In the genomic region with DNA sequence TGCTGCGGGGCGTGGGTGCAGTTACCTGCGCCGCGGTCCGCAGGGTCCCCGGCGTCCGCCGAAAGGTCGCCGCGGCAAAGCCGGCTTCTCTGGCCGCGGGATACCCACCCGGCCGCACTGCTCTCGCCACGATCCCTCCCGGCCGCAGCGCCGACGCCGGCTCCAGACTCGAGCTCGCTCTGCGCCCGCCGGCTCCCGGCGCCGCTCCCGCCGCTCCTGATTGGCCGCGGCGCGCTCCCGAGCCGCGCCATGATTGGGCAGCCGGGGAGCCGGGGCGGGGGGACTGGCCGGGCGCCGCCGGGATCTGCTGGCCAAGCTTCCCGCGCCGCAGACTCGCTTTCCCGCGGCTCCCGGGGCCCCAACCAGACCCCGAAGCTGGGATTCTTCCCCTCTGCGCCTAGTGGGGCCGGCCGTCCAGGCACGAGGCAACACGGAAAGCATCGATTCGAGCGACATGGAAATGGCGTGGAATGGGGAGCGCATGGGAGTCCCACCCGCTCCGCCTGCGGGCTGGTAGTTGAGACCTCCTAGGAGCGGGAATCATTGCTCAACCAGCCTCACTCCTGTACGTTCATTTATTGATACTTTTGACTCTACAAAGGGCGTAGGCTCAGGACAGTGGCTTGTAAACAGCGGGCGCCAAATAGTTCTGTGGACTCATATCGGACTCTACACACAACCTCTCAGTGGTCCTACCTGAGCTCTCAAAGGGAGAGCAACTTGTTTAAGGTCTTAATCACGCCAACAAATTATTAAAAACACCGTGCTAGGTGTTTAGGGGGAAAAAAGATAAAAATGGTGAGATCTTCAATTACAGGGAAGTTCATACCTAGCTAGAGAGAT, we compare ENCODE assay signal across 8 cellular contexts. TPM values are rescaled to one million over a fixed set of nuclear protein-coding genes. Genes with fewer than 3 reads are reported as not detected.
DNase-seq lines count a peak whose midpoint lies in the region; ATAC-seq and TF ChIP-seq lines count a peak whose summit lies in the region.

No MANE protein-coding gene starts in this region.

- no peaks in the 10 kb centered on the region for H3K9me3 Mint-ChIP-seq in activated CD8-positive, alpha-beta memory T cell treated with anti-CD3 and anti-CD28 coated beads, Interleukin-2, amount 10 ng/mL, durations not matched to agents 7 days and 5 days (ENCODE audit: low read depth)

- peak overlapping the region; percentile 42 for H3K4me3 ChIP-seq in AG09309 (ENCODE audit: control insufficient read depth, low read depth, low read length)

- peak; percentile 87 for ATAC-seq in GM18907 (IDR thresholded peaks at IDR 0.05; ENCODE audit: unreplicated experiment)
- peak; percentile 63 for ATAC-seq in HG03135 (IDR thresholded peaks at IDR 0.05; ENCODE audit: unreplicated experiment)
- peak; percentile 91 for ATAC-seq in activated CD8-positive, alpha-beta memory T cell treated with anti-CD3 and anti-CD28 coated beads, Interleukin-2, amount 10 ng/mL, durations not matched to agents 7 days and 5 days

- no peaks in the 10 kb centered on the region for H3K36me3 Mint-ChIP-seq in activated CD8-positive, alpha-beta memory T cell treated with anti-CD3 and anti-CD28 coated beads, Interleukin-2, amount 10 ng/mL, durations not matched to agents 7 days and 5 days

- H3K27ac Mint-ChIP-seq in activated CD8-positive, alpha-beta memory T cell treated with anti-CD3 and anti-CD28 coated beads, Interleukin-2, amount 10 ng/mL, durations not matched to agents 7 days and 5 days, result no peak overlapping the region

- CTCF ChIA-PET in activated CD8-positive, alpha-beta memory T cell treated with anti-CD3 and anti-CD28 coated beads, Interleukin-2, amount 10 ng/mL, durations not matched to agents 7 days and 5 days (lab: Charles Lee), result interaction anchor here (1.0 kb wide), 1 partner anchor 29 kb away, joined by 3 read pairs; no protein-coding TSS in a partner anchor

- TF ChIP-seq CTCF in AG09309 (IDR thresholded peaks at IDR 0.05; ENCODE audit: control insufficient read depth, insufficient read depth, low read depth, low read length, missing control alignments), result no peak

- H3K4me1 Mint-ChIP-seq in activated CD8-positive, alpha-beta memory T cell treated with anti-CD3 and anti-CD28 coated beads, Interleukin-2, amount 10 ng/mL, durations not matched to agents 7 days and 5 days, result peaks cover 8% of the 10 kb centered on the region

- DNase-seq in AG09309 (ENCODE audit: low read depth) (no peak), NCI-H460 (ENCODE audit: extremely low read depth, low read depth) (peak; percentile 61), epithelial cell of prostate (ENCODE audit: low read depth, low spot score) (no peak), mesenteric fat pad (ENCODE audit: low spot score) (peak; percentile 94)
- no peak for DNase-seq in activated CD8-positive, alpha-beta memory T cell treated with anti-CD3 and anti-CD28 coated beads, Interleukin-2, amount 10 ng/mL, durations not matched to agents 7 days and 5 days
- DNase-seq in stimulated activated CD8-positive, alpha-beta memory T cell treated with anti-CD3 and anti-CD28 coated beads, Interleukin-4, amount 100 ng/mL, for 48 hours, result peak; percentile 58

- H3K27ac ChIP-seq in epithelial cell of prostate, result peak overlapping the region; percentile 44

- peak overlapping the region; percentile 56 for H3K4me3 Mint-ChIP-seq in activated CD8-positive, alpha-beta memory T cell treated with anti-CD3 and anti-CD28 coated beads, Interleukin-2, amount 10 ng/mL, durations not matched to agents 7 days and 5 days

- peaks cover 84% of the 10 kb centered on the region for H3K27me3 Mint-ChIP-seq in activated CD8-positive, alpha-beta memory T cell treated with anti-CD3 and anti-CD28 coated beads, Interleukin-2, amount 10 ng/mL, durations not matched to agents 7 days and 5 days

RNA-seq across cellular contexts. Expression of a gene that starts 36.4 kb away (rescaled TPM):
- total RNA-seq in NCI-H460 (2014; rRNA removed; shearing (Covaris generic)), result 0.32 and 0.40 TPM in 2 replicates
- polyA plus RNA-seq in NCI-H460 (2014; cell fraction: nucleus; rRNA removed), result 0.14 and 2.3 TPM in 2 replicates
- under 1 TPM; 0.20 to 0.66 TPM for total RNA-seq in activated CD8-positive, alpha-beta memory T cell treated with anti-CD3 and anti-CD28 coated beads, Interleukin-2, amount 10 ng/mL, durations not matched to agents 7 days and 5 days
- total RNA-seq in mesenteric fat pad, result 20.8 TPM

Comparison
In these comparisons a context has a peak if more than half of its experiments do, and no peak if none do; other contexts are left out.
1. DNase-seq: peak in NCI-H460 (single experiment), mesenteric fat pad (single experiment) and stimulated activated CD8-positive, alpha-beta memory T cell treated with anti-CD3 and anti-CD28 coated beads, Interleukin-4, amount 100 ng/mL, for 48 hours (single experiment); none in AG09309 (single experiment), activated CD8-positive, alpha-beta memory T cell treated with anti-CD3 and anti-CD28 coated beads, Interleukin-2, amount 10 ng/mL, durations not matched to agents 7 days and 5 days (single experiment) and epithelial cell of prostate (single experiment).
2. RNA of a gene that starts 36.4 kb away (total RNA-seq): 20.8 TPM in mesenteric fat pad (single experiment); 0.20 to 0.66 TPM in activated CD8-positive, alpha-beta memory T cell treated with anti-CD3 and anti-CD28 coated beads, Interleukin-2, amount 10 ng/mL, durations not matched to agents 7 days and 5 days and 0.32 to 0.40 TPM in NCI-H460; every median in the first group is over 10 times any median in the second.
3. Peak in every context shown above with its lines, with median percentiles within 50 percentile points of each other: ATAC-seq.